In the genomic region with DNA sequence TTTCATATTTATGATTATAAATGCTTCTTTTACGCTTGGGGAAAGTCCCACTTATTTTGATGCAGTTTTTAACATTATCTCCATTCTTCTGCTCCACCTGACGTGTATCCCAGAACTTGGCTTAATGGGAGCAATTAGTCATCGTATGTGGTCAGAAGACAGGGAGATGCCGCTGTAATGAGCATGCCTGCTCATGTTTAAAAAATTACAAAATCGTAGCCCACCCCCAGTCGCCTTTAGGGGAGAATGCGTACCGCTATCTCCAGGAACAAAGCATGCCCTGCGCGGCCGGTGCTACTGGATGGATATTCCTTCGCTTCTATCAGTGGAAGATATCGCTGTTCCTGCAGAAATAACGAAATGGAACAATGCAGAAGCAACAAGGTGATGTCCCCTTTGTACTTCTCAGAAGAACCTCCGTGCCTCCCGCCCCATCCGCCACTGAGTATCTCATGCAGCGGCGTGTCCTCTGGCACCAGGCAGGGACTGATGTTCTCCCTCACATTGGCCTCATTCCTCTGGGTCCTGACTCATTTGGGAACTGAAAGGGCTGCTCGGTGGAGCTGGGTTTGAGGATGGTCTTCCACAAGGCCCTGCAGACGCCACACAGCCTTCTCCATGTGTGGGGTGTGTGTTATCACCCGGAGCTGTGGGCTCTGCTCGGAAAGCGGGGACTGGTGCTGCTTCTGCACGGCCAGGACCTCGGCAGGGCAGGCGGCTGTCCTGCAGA, we compare ENCODE assay signal across 1 cellular context.
A peak's percentile ranks its signal among the peaks of the same experiment; 100 is the strongest.
TF ChIP-seq lines count a peak whose summit lies in the region.

No MANE protein-coding gene starts in this region.

TF ChIP-seq in SK-N-SH, 30 proteins besides CTCF, POLR2A, EP300 and RAD21 (continued from another document):
- TF ChIP-seq, protein P1, sequence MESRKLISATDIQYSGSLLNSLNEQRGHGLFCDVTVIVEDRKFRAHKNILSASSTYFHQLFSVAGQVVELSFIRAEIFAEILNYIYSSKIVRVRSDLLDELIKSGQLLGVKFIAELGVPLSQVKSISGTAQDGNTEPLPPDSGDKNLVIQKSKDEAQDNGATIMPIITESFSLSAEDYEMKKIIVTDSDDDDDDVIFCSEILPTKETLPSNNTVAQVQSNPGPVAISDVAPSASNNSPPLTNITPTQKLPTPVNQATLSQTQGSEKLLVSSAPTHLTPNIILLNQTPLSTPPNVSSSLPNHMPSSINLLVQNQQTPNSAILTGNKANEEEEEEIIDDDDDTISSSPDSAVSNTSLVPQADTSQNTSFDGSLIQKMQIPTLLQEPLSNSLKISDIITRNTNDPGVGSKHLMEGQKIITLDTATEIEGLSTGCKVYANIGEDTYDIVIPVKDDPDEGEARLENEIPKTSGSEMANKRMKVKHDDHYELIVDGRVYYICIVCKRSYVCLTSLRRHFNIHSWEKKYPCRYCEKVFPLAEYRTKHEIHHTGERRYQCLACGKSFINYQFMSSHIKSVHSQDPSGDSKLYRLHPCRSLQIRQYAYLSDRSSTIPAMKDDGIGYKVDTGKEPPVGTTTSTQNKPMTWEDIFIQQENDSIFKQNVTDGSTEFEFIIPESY (IDR thresholded peaks at IDR 0.05; ENCODE audit: borderline replicate concordance, low read depth), result peak; percentile 82; the same call in 1 of the 2 replicates
- TF ChIP-seq, protein P2, sequence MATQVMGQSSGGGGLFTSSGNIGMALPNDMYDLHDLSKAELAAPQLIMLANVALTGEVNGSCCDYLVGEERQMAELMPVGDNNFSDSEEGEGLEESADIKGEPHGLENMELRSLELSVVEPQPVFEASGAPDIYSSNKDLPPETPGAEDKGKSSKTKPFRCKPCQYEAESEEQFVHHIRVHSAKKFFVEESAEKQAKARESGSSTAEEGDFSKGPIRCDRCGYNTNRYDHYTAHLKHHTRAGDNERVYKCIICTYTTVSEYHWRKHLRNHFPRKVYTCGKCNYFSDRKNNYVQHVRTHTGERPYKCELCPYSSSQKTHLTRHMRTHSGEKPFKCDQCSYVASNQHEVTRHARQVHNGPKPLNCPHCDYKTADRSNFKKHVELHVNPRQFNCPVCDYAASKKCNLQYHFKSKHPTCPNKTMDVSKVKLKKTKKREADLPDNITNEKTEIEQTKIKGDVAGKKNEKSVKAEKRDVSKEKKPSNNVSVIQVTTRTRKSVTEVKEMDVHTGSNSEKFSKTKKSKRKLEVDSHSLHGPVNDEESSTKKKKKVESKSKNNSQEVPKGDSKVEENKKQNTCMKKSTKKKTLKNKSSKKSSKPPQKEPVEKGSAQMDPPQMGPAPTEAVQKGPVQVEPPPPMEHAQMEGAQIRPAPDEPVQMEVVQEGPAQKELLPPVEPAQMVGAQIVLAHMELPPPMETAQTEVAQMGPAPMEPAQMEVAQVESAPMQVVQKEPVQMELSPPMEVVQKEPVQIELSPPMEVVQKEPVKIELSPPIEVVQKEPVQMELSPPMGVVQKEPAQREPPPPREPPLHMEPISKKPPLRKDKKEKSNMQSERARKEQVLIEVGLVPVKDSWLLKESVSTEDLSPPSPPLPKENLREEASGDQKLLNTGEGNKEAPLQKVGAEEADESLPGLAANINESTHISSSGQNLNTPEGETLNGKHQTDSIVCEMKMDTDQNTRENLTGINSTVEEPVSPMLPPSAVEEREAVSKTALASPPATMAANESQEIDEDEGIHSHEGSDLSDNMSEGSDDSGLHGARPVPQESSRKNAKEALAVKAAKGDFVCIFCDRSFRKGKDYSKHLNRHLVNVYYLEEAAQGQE (IDR thresholded peaks at IDR 0.05; ENCODE audit: low read depth, low read length), result no peak
- TF ChIP-seq FOXM1 (IDR thresholded peaks at IDR 0.05; ENCODE audit: low read depth) (peak; percentile 34; the same call in 1 of the 2 replicates), FOSL2 (IDR thresholded peaks at IDR 0.05; ENCODE audit: borderline replicate concordance, low read depth) (peak; percentile 91), NRF1 (IDR thresholded peaks at IDR 0.05; ENCODE audit: low read depth, low read length) (no peak), TCF12 (IDR thresholded peaks at IDR 0.05) (peak; percentile 81), YY1 (IDR thresholded peaks at IDR 0.05; ENCODE audit: low read depth) (no peak; the same call in 1 of the 2 replicates), MXI1 (IDR thresholded peaks at IDR 0.05; ENCODE audit: low read depth, low read length) (no peak), SMC3 (IDR thresholded peaks at IDR 0.05; ENCODE audit: low read depth, low read length) (no peak), CHD2 (IDR thresholded peaks at IDR 0.05; ENCODE audit: low read length, partially characterized antibody) (no peak), NFIC (IDR thresholded peaks at IDR 0.05; ENCODE audit: borderline replicate concordance) (peak; percentile 77), RCOR1 (IDR thresholded peaks at IDR 0.05; ENCODE audit: low read length) (no peak)
- TF ChIP-seq, protein P3, sequence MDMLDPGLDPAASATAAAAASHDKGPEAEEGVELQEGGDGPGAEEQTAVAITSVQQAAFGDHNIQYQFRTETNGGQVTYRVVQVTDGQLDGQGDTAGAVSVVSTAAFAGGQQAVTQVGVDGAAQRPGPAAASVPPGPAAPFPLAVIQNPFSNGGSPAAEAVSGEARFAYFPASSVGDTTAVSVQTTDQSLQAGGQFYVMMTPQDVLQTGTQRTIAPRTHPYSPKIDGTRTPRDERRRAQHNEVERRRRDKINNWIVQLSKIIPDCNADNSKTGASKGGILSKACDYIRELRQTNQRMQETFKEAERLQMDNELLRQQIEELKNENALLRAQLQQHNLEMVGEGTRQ (IDR thresholded peaks at IDR 0.05; ENCODE audit: borderline replicate concordance, low read depth, low read length), result no peak
- TF ChIP-seq, protein P4, sequence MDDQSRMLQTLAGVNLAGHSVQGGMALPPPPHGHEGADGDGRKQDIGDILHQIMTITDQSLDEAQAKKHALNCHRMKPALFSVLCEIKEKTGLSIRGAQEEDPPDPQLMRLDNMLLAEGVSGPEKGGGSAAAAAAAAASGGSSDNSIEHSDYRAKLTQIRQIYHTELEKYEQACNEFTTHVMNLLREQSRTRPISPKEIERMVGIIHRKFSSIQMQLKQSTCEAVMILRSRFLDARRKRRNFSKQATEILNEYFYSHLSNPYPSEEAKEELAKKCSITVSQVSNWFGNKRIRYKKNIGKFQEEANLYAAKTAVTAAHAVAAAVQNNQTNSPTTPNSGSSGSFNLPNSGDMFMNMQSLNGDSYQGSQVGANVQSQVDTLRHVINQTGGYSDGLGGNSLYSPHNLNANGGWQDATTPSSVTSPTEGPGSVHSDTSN (IDR thresholded peaks at IDR 0.05), result peak; percentile 74
- TF ChIP-seq, protein P5, sequence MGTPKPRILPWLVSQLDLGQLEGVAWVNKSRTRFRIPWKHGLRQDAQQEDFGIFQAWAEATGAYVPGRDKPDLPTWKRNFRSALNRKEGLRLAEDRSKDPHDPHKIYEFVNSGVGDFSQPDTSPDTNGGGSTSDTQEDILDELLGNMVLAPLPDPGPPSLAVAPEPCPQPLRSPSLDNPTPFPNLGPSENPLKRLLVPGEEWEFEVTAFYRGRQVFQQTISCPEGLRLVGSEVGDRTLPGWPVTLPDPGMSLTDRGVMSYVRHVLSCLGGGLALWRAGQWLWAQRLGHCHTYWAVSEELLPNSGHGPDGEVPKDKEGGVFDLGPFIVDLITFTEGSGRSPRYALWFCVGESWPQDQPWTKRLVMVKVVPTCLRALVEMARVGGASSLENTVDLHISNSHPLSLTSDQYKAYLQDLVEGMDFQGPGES (IDR thresholded peaks at IDR 0.05; ENCODE audit: low read depth, low read length), result no peak
- TF ChIP-seq, protein P6, sequence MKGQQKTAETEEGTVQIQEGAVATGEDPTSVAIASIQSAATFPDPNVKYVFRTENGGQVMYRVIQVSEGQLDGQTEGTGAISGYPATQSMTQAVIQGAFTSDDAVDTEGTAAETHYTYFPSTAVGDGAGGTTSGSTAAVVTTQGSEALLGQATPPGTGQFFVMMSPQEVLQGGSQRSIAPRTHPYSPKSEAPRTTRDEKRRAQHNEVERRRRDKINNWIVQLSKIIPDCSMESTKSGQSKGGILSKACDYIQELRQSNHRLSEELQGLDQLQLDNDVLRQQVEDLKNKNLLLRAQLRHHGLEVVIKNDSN (IDR thresholded peaks at IDR 0.05; ENCODE audit: borderline replicate concordance, low read depth), result no peak
- TF ChIP-seq, protein P7, sequence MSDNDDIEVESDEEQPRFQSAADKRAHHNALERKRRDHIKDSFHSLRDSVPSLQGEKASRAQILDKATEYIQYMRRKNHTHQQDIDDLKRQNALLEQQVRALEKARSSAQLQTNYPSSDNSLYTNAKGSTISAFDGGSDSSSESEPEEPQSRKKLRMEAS (IDR thresholded peaks at IDR 0.05; ENCODE audit: low read depth), result 0 out of 2 replicates have a peak, but pooled peaks have one; percentile 61
